Comparison of ENCODE assay signal across 8 cellular contexts in the genomic region with DNA sequence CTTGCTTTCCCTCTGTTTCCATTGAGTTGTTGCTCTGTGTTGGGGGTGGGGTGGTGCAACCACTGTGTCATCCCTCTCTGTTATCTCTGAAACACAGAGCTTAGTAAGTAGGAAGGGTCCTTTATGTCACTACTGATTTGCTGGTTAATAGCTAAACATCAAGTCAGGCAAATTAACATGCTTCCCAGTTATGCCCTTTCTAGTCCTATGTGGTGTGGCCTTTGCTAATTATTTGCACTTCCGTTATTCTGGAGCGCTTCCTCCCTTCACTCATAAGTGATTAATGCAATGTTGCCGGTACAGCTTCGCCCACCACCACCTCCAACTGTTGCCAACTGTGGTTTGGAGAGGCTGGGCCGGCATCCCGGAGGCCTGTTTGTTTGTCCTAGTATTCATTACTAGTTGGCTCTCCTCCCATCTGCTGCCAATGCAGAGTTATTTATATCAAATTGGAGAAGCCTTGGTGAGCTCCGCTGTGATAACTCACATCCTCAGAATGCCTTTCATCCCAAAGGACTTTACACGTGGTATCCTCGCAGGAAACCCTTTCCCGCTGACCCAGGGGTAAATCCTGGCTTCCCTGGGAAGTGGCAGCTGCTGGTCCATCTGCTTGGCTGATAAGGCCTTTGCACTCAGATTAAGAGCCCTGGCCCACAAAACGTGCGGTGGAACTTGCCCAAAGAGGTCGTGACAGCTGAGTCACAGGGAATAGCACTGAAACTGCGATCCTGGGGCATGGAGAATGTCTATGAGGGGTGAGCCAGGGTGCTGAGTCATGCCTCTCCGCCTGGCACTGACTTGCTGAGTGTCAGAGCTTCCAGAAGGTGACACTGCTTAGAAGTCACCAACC.
A peak's percentile ranks its signal among the peaks of the same experiment; 100 is the strongest.
DNase-seq lines count a peak whose midpoint lies in the region; ATAC-seq and TF ChIP-seq lines count a peak whose summit lies in the region.

No MANE protein-coding gene starts in this region.

- H3K36me3 ChIP-seq in MG63: no peaks in the 10 kb centered on the region

- peak; percentile 90 for ATAC-seq in SK-N-SH treated with all-trans-retinoic acid at 6 μM for 48 hours
- ATAC-seq in HG02642 (IDR thresholded peaks at IDR 0.05; ENCODE audit: poor library complexity, unreplicated experiment): no peak

- peak; percentile 93 for DNase-seq in MG63
- peak; percentile 79 for DNase-seq in fibroblast of villous mesenchyme (ENCODE audit: low read depth)
- peak; percentile 35 for DNase-seq in pons (ENCODE audit: low spot score)
- DNase-seq in NCI-H1930 (lab: John Stamatoyannopoulos, UW): no peak
- no peak for DNase-seq in stimulated activated CD4-positive, alpha-beta T cell treated with anti-CD3 and anti-CD28 coated beads, Interleukin-2, amount 100 ng/mL, for 48 hours

- H3K27ac ChIP-seq in C4-2B: peak overlapping the region; percentile 69

- H3K27me3 ChIP-seq in MG63: no peaks in the 10 kb centered on the region

- H3K4me3 ChIP-seq in MG63 (no peak overlapping the region), fibroblast of villous mesenchyme (ENCODE audit: low read depth, low read length) (no peak overlapping the region)

- no peaks in the 10 kb centered on the region for H3K9me3 ChIP-seq in MG63

- no peak for TF ChIP-seq CTCF in C4-2B (conservative IDR thresholded peaks at IDR 0.05)
- no peak for TF ChIP-seq CTCF in fibroblast of villous mesenchyme (IDR thresholded peaks at IDR 0.05; ENCODE audit: insufficient read depth, low read depth, low read length)

TF ChIP-seq in SK-N-SH treated with all-trans-retinoic acid at 6 μM for 48 hours, 23 proteins besides CTCF, POLR2A, EP300 and RAD21:
- TF ChIP-seq, protein P1, sequence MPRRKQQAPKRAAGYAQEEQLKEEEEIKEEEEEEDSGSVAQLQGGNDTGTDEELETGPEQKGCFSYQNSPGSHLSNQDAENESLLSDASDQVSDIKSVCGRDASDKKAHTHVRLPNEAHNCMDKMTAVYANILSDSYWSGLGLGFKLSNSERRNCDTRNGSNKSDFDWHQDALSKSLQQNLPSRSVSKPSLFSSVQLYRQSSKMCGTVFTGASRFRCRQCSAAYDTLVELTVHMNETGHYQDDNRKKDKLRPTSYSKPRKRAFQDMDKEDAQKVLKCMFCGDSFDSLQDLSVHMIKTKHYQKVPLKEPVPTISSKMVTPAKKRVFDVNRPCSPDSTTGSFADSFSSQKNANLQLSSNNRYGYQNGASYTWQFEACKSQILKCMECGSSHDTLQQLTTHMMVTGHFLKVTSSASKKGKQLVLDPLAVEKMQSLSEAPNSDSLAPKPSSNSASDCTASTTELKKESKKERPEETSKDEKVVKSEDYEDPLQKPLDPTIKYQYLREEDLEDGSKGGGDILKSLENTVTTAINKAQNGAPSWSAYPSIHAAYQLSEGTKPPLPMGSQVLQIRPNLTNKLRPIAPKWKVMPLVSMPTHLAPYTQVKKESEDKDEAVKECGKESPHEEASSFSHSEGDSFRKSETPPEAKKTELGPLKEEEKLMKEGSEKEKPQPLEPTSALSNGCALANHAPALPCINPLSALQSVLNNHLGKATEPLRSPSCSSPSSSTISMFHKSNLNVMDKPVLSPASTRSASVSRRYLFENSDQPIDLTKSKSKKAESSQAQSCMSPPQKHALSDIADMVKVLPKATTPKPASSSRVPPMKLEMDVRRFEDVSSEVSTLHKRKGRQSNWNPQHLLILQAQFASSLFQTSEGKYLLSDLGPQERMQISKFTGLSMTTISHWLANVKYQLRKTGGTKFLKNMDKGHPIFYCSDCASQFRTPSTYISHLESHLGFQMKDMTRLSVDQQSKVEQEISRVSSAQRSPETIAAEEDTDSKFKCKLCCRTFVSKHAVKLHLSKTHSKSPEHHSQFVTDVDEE (CRISPR knock-in tag; IDR thresholded peaks at IDR 0.05): no peak
- TF ChIP-seq ISL1 (CRISPR knock-in tag; IDR thresholded peaks at IDR 0.05): peak; percentile 40

Comparison
In these comparisons a context has a peak if more than half of its experiments do, and no peak if none do; other contexts are left out.
1. DNase-seq: peak in MG63 (single experiment), fibroblast of villous mesenchyme (single experiment) and pons (single experiment); none in NCI-H1930 (0 of 2) and stimulated activated CD4-positive, alpha-beta T cell treated with anti-CD3 and anti-CD28 coated beads, Interleukin-2, amount 100 ng/mL, for 48 hours (0 of 2).